7 cellular contexts compared by ENCODE assay signal in genomic region chr10:28678687-28679457, GRCh38. TPM values are rescaled to one million over a fixed set of nuclear protein-coding genes. Genes with fewer than 3 reads are reported as not detected.
DNase-seq lines count a peak whose midpoint lies in the region; ATAC-seq and TF ChIP-seq lines count a peak whose summit lies in the region.

No MANE protein-coding gene starts in this region.

- peak overlapping the region; percentile 95 for H3K4me2 ChIP-seq in HCT116 (ENCODE audit: low read length)

- H3K79me2 ChIP-seq in HCT116 (ENCODE audit: insufficient read depth, low read length) = peaks cover 24% of the 10 kb centered on the region

- no peak for TF ChIP-seq POLR2A in HCT116 (IDR thresholded peaks at IDR 0.05; ENCODE audit: borderline replicate concordance, extremely low read depth, insufficient read depth, insufficient read length)

- H3K27ac Mint-ChIP-seq in naive thymus-derived CD4-positive, alpha-beta T cell = peak overlapping the region in 3 of 9 donors; percentile 9 to 52 (median 44)

- no peak overlapping the region for H3K27ac ChIP-seq in HCT116 (ENCODE audit: low read depth, low read length)
- H3K27ac ChIP-seq in effector memory CD4-positive, alpha-beta T cell (ENCODE audit: insufficient read depth, low read length, poor library complexity, severe bottlenecking) = no peak overlapping the region
- H3K27ac ChIP-seq in naive thymus-derived CD4-positive, alpha-beta T cell (ENCODE audit: low read depth, low read length) = no peak overlapping the region

- ATAC-seq in HCT116 (no peak), HG03196 (IDR thresholded peaks at IDR 0.05; ENCODE audit: unreplicated experiment) (no peak), HG03442 (IDR thresholded peaks at IDR 0.05; ENCODE audit: unreplicated experiment) (no peak)
- no peak for ATAC-seq in naive thymus-derived CD4-positive, alpha-beta T cell

- DNase-seq in HCT116 (ENCODE audit: low read depth, low spot score) (no peak), NT2/D1 (ENCODE audit: low read depth, low spot score) (no peak), cerebellar cortex (ENCODE audit: low spot score) (no peak)
- DNase-seq in effector memory CD4-positive, alpha-beta T cell = no peak
- no peak for DNase-seq in naive thymus-derived CD4-positive, alpha-beta T cell

- no peaks in the 10 kb centered on the region for H3K36me3 Mint-ChIP-seq in naive thymus-derived CD4-positive, alpha-beta T cell

- POLR2A ChIA-PET in HCT116 (lab: Charles Lee) = no interaction called here
- POLR2A ChIA-PET in naive thymus-derived CD4-positive, alpha-beta T cell (lab: Charles Lee) = no interaction called here

- H3K4me1 Mint-ChIP-seq in naive thymus-derived CD4-positive, alpha-beta T cell = peaks cover 19 to 32% (median 26%) of the 10 kb centered on the region in 7 donors

- no peaks in the 10 kb centered on the region for H3K9me3 Mint-ChIP-seq in naive thymus-derived CD4-positive, alpha-beta T cell

- intact Hi-C loops in HCT116 (cut with micrococcal nuclease) = loop anchor here (5.0 kb wide), 1 partner anchor 453 kb away; no protein-coding TSS in a partner anchor
- intact Hi-C loops in naive thymus-derived CD4-positive, alpha-beta T cell (cut with micrococcal nuclease) = loop anchor here (5.0 to 10.0 kb wide), 8 partner anchors 118 to 1437 kb away; partner anchors contain the start of genes ACBD5 (in 1 of the 2), MKX (in 1 of the 2) and MPP7 (in 1 of the 2)

- no peak for TF ChIP-seq CTCF in HCT116 (IDR thresholded peaks at IDR 0.05 in 2 of 3, conservative IDR thresholded peaks at IDR 0.05 in 1 of 3; ENCODE audit: borderline replicate concordance in 1 of 3, insufficient read depth in 1 of 3, low read depth in 2 of 3, low read length in 2 of 3)

- H3K4me1 ChIP-seq in HCT116 (ENCODE audit: control insufficient read depth in 1 of 2, insufficient read depth in 2 of 2, low read length in 2 of 2) = peaks cover 6 to 26% of the 10 kb centered on the region in 2 experiments
- H3K4me1 ChIP-seq in NT2/D1 (ENCODE audit: insufficient read depth, insufficient read length) = peaks cover 3% of the 10 kb centered on the region
- H3K4me1 ChIP-seq in effector memory CD4-positive, alpha-beta T cell (ENCODE audit: control insufficient read depth, insufficient read depth, low read length, poor library complexity, severe bottlenecking) = peaks cover 16% of the 10 kb centered on the region
- H3K4me1 ChIP-seq in naive thymus-derived CD4-positive, alpha-beta T cell (ENCODE audit: control insufficient read depth in 2 of 2, insufficient read depth in 2 of 2, low read length in 2 of 2) = peaks cover 0 to 26% of the 10 kb centered on the region in 2 donors

- peak overlapping the region; percentile 79 to 94 (median 84) for H3K4me3 Mint-ChIP-seq in naive thymus-derived CD4-positive, alpha-beta T cell

- TF ChIP-seq RAD21 in HCT116 (IDR thresholded peaks at IDR 0.05; ENCODE audit: low read depth) = no peak

- RAD21 ChIA-PET in HCT116 (lab: Charles Lee; ENCODE audit: low non-redundant PET in 1 of 2, low total read pairs in 2 of 2, uncharacterized antibody in 2 of 2, unreplicated experiment in 2 of 2) = interaction anchor here in 1 of 2 experiments (1.0 kb wide), 1 partner anchor 313 kb away, joined by 4 read pairs; no protein-coding TSS in a partner anchor

- H3K27me3 ChIP-seq in HCT116 (ENCODE audit: insufficient read depth, low read length) (peaks cover 6% of the 10 kb centered on the region; the same call in 1 of the 2 replicates), NT2/D1 (ENCODE audit: insufficient read depth, insufficient read length) (no peaks in the 10 kb centered on the region)
- peaks cover 22% of the 10 kb centered on the region for H3K27me3 ChIP-seq in effector memory CD4-positive, alpha-beta T cell (replicated peaks; ENCODE audit: control insufficient read depth, insufficient read depth, low read length, poor library complexity, severe bottlenecking)
- H3K27me3 ChIP-seq in naive thymus-derived CD4-positive, alpha-beta T cell (ENCODE audit: control insufficient read depth in 2 of 2, insufficient read depth in 2 of 2, low read length in 2 of 2) = peaks cover 11 to 20% of the 10 kb centered on the region in 2 donors

- peaks cover 63 to 78% (median 75%) of the 10 kb centered on the region in 5 donors for H3K27me3 Mint-ChIP-seq in naive thymus-derived CD4-positive, alpha-beta T cell

- H3K4me3 ChIP-seq in HCT116 (replicated peaks in 1 of 2; ENCODE audit: low read depth in 1 of 2, low read length in 2 of 2) (peak overlapping the region; percentile 57 to 77), NT2/D1 (ENCODE audit: insufficient read length, low read depth) (peak overlapping the region; percentile 88)
- peak overlapping the region; percentile 8 for H3K4me3 ChIP-seq in effector memory CD4-positive, alpha-beta T cell (ENCODE audit: insufficient read depth, low read depth, low read length, poor library complexity, severe bottlenecking)
- peak overlapping the region; percentile 6 for H3K4me3 ChIP-seq in naive thymus-derived CD4-positive, alpha-beta T cell (ENCODE audit: low read length)

- no peak overlapping the region for H2AFZ ChIP-seq in HCT116 (ENCODE audit: low read depth, low read length, poor library complexity, severe bottlenecking)

- H3K9me3 ChIP-seq in HCT116 (ENCODE audit: control insufficient read depth in 1 of 2, insufficient read depth in 1 of 2, low read depth in 1 of 2, low read length in 2 of 2) (no peaks in the 10 kb centered on the region), NT2/D1 (ENCODE audit: insufficient read depth, low read length) (no peaks in the 10 kb centered on the region)
- H3K9me3 ChIP-seq in effector memory CD4-positive, alpha-beta T cell (ENCODE audit: control insufficient read depth, low read length) = no peaks in the 10 kb centered on the region
- no peaks in the 10 kb centered on the region for H3K9me3 ChIP-seq in naive thymus-derived CD4-positive, alpha-beta T cell (ENCODE audit: control insufficient read depth in 2 of 3, low read length in 3 of 3)

- H4K20me1 ChIP-seq in HCT116 (ENCODE audit: insufficient read depth) = no peaks in the 10 kb centered on the region

- no peaks in the 10 kb centered on the region for H3K9me2 ChIP-seq in HCT116 (ENCODE audit: insufficient read depth)

- peak overlapping the region; percentile 70 for H3K9ac ChIP-seq in HCT116 (ENCODE audit: low read length)
- peak overlapping the region; percentile 88 for H3K9ac ChIP-seq in NT2/D1 (ENCODE audit: insufficient read length, low read depth)

- CTCF ChIA-PET in HCT116 (lab: Charles Lee) = interaction anchor here (1.4 to 2.2 kb wide), 2 partner anchors 15 to 313 kb away, joined by 3 to 5 read pairs; no protein-coding TSS in a partner anchor
- CTCF ChIA-PET in naive thymus-derived CD4-positive, alpha-beta T cell (lab: Charles Lee) = interaction anchor here (0.5 to 0.7 kb wide), 2 partner anchors 180 to 210 kb away, joined by 3 to 4 read pairs; no protein-coding TSS in a partner anchor

- H3K36me3 ChIP-seq in HCT116 (ENCODE audit: control insufficient read depth in 1 of 2, insufficient read depth in 2 of 2, low read length in 2 of 2) (peaks cover 4 to 10% of the 10 kb centered on the region in 2 experiments; a peak in 2 of 4 replicates), NT2/D1 (ENCODE audit: insufficient read depth, insufficient read length, low read length) (peaks cover 59% of the 10 kb centered on the region)
- no peaks in the 10 kb centered on the region for H3K36me3 ChIP-seq in effector memory CD4-positive, alpha-beta T cell (ENCODE audit: control insufficient read depth, insufficient read depth, low read length)
- no peaks in the 10 kb centered on the region for H3K36me3 ChIP-seq in naive thymus-derived CD4-positive, alpha-beta T cell (ENCODE audit: control insufficient read depth in 2 of 3, insufficient read depth in 3 of 3, low read length in 3 of 3)

- TSS peak; percentile 59 for BruUV-seq in HCT116 (replicated peaks; lab: Mats Ljungman, UMichigan)

TF ChIP-seq in HCT116, 20 proteins besides CTCF, POLR2A, EP300 and RAD21:
- TF ChIP-seq SIN3A (IDR thresholded peaks at IDR 0.05; ENCODE audit: low read depth) = no peak

RNA-seq across cellular contexts. Expression of gene BAMBI, which starts 1.6 kb away (rescaled TPM):
- 6.2 TPM for total RNA-seq in HCT116 (2021; ENCODE audit: unreplicated experiment)
- 7.2 and 10.1 TPM in 2 replicates for polyA plus RNA-seq in HCT116 (2012)
- 1 to 10 TPM in 2 of 5 experiments, under 1 TPM in 2, not detected in 1; 0.12 to 1.6 (median 0.80) TPM for total RNA-seq in naive thymus-derived CD4-positive, alpha-beta T cell
- polyA plus RNA-seq in naive thymus-derived CD4-positive, alpha-beta T cell = not detected

Comparison
In these comparisons a context has a peak if more than half of its experiments do, and no peak if none do; other contexts are left out.
1. H3K4me3 ChIP-seq: peak in every context shown above with its lines; median percentile 88 in NT2/D1; 67 in HCT116; 8 in effector memory CD4-positive, alpha-beta T cell; 6 in naive thymus-derived CD4-positive, alpha-beta T cell.